Comparison of ENCODE assay signal across 9 cellular contexts in the genomic region with DNA sequence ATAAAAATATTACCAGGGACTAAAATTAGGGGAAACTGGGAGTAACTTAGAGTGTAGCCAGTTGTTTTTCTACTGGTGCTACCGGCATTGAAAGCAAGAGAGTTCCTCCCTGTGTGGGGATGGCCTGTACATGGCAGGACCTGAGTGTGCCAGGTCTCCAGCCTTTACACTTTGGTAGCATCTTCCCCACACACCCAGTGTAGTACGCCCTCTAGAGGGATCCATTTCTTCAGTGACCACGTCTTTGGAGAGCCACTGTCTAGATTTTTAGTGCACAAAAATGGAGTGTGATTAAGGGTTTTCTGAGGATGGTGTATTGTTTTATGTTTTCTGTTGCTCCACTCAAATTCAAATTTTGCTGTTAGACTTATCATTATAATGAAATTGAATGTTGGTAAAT.
DNase-seq lines count a peak whose midpoint lies in the region; ATAC-seq and TF ChIP-seq lines count a peak whose summit lies in the region.
"Had no signal": no experiment of that assay in that cellular context is flagged by ENCODE, and none has a peak within 500 bp of the region (broad histone marks: within the 10 kb centered on the region; RNA-seq: fewer than 3 reads in every experiment).

No MANE protein-coding gene starts in this region.

- H3K79me2 ChIP-seq in HCT116 (ENCODE audit: insufficient read depth, low read length): no peaks in the 10 kb centered on the region

- no TSS peak for BruUV-seq in HCT116 (replicated peaks; lab: Mats Ljungman, UMichigan)

- H3K4me2 ChIP-seq in HCT116 (ENCODE audit: low read length): no peak overlapping the region

- DNase-seq in Daoy (ENCODE audit: low read depth) (peak; percentile 40), HCT116 (ENCODE audit: low read depth, low spot score) (peak; percentile 31), SKM-1 treated with dmso at 0.1 percent for 144 hours (lab: John Stamatoyannopoulos, UW; ENCODE audit: unreplicated experiment) (peak; percentile 52), iPS-NIHi11 (ENCODE audit: low spot score) (peak; percentile 46), NCI-H774 (lab: John Stamatoyannopoulos, UW) (no peak)
- DNase-seq: NCI-H2227 treated with DMSO at 0.1 percent for 48 hours had no signal

- no peak overlapping the region for H3K27ac ChIP-seq in HCT116 (ENCODE audit: low read depth, low read length)

- H4K20me1 ChIP-seq in HCT116 (ENCODE audit: insufficient read depth): no peaks in the 10 kb centered on the region

- H3K36me3 ChIP-seq in HCT116 (ENCODE audit: control insufficient read depth in 1 of 2, insufficient read depth in 2 of 2, low read length in 2 of 2): no peaks in the 10 kb centered on the region

- no peaks in the 10 kb centered on the region for H3K27me3 ChIP-seq in HCT116 (ENCODE audit: insufficient read depth, low read length)

- ATAC-seq in HCT116 (peak; percentile 91), HG03196 (IDR thresholded peaks at IDR 0.05; ENCODE audit: unreplicated experiment) (no peak), HG03432 (IDR thresholded peaks at IDR 0.05; ENCODE audit: unreplicated experiment) (no peak), GM21825 (IDR thresholded peaks at IDR 0.05; ENCODE audit: unreplicated experiment) (no peak)

- H3K4me1 ChIP-seq in HCT116 (ENCODE audit: control insufficient read depth in 1 of 2, insufficient read depth in 2 of 2, low read length in 2 of 2): no peaks in the 10 kb centered on the region

- RAD21 ChIA-PET in HCT116 (lab: Charles Lee; ENCODE audit: low non-redundant PET in 1 of 2, low total read pairs in 2 of 2, uncharacterized antibody in 2 of 2, unreplicated experiment in 2 of 2): no interaction called here

- TF ChIP-seq CTCF in HCT116 (IDR thresholded peaks at IDR 0.05 in 2 of 3, conservative IDR thresholded peaks at IDR 0.05 in 1 of 3; ENCODE audit: borderline replicate concordance in 1 of 3, insufficient read depth in 1 of 3, low read depth in 2 of 3, low read length in 2 of 3): peak; percentile 39 to 60 (median 59); a peak in 5 of 6 replicates

- no peak for TF ChIP-seq POLR2A in HCT116 (IDR thresholded peaks at IDR 0.05; ENCODE audit: borderline replicate concordance, extremely low read depth, insufficient read depth, insufficient read length)

- intact Hi-C loops in HCT116 (cut with micrococcal nuclease): loop anchor here (2.0 kb wide), 1 partner anchor 922 kb away; no protein-coding TSS in a partner anchor

- H2AFZ ChIP-seq in HCT116 (ENCODE audit: low read depth, low read length, poor library complexity, severe bottlenecking): no peak overlapping the region

- no peaks in the 10 kb centered on the region for H3K9me2 ChIP-seq in HCT116 (ENCODE audit: insufficient read depth)

- no peak overlapping the region for H3K4me3 ChIP-seq in HCT116 (replicated peaks in 1 of 2; ENCODE audit: low read depth in 1 of 2, low read length in 2 of 2)

- peak; percentile 72 for TF ChIP-seq RAD21 in HCT116 (IDR thresholded peaks at IDR 0.05; ENCODE audit: low read depth)

- CTCF ChIA-PET in HCT116 (lab: Charles Lee): interaction anchor here (1.2 kb wide), 1 partner anchor 924 kb away, joined by 4 read pairs; no protein-coding TSS in a partner anchor

- POLR2A ChIA-PET in HCT116 (lab: Charles Lee): no interaction called here

- H3K9me3 ChIP-seq in HCT116 (ENCODE audit: control insufficient read depth in 1 of 2, insufficient read depth in 1 of 2, low read depth in 1 of 2, low read length in 2 of 2): no peaks in the 10 kb centered on the region

- no peak overlapping the region for H3K9ac ChIP-seq in HCT116 (ENCODE audit: low read length)

TF ChIP-seq in HCT116, 20 proteins besides CTCF, POLR2A, EP300 and RAD21:
- no peak for TF ChIP-seq ZNF274 (IDR thresholded peaks at IDR 0.05; ENCODE audit: low read depth, low read length)
- TF ChIP-seq TCF7L2 (IDR thresholded peaks at IDR 0.05; ENCODE audit: borderline replicate concordance, extremely low read depth, insufficient read depth, insufficient read length): no peak
- TF ChIP-seq, protein P1, sequence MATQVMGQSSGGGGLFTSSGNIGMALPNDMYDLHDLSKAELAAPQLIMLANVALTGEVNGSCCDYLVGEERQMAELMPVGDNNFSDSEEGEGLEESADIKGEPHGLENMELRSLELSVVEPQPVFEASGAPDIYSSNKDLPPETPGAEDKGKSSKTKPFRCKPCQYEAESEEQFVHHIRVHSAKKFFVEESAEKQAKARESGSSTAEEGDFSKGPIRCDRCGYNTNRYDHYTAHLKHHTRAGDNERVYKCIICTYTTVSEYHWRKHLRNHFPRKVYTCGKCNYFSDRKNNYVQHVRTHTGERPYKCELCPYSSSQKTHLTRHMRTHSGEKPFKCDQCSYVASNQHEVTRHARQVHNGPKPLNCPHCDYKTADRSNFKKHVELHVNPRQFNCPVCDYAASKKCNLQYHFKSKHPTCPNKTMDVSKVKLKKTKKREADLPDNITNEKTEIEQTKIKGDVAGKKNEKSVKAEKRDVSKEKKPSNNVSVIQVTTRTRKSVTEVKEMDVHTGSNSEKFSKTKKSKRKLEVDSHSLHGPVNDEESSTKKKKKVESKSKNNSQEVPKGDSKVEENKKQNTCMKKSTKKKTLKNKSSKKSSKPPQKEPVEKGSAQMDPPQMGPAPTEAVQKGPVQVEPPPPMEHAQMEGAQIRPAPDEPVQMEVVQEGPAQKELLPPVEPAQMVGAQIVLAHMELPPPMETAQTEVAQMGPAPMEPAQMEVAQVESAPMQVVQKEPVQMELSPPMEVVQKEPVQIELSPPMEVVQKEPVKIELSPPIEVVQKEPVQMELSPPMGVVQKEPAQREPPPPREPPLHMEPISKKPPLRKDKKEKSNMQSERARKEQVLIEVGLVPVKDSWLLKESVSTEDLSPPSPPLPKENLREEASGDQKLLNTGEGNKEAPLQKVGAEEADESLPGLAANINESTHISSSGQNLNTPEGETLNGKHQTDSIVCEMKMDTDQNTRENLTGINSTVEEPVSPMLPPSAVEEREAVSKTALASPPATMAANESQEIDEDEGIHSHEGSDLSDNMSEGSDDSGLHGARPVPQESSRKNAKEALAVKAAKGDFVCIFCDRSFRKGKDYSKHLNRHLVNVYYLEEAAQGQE (IDR thresholded peaks at IDR 0.05; ENCODE audit: low read depth): no peak
- TF ChIP-seq EZH2phosphoT487 (IDR thresholded peaks at IDR 0.05; ENCODE audit: borderline replicate concordance): no peak
- TF ChIP-seq SP1 (IDR thresholded peaks at IDR 0.05; ENCODE audit: low read depth): no peak
- TF ChIP-seq POLR2AphosphoS5 (IDR thresholded peaks at IDR 0.05; ENCODE audit: low read depth, low read length): no peak
- TF ChIP-seq, protein P2, sequence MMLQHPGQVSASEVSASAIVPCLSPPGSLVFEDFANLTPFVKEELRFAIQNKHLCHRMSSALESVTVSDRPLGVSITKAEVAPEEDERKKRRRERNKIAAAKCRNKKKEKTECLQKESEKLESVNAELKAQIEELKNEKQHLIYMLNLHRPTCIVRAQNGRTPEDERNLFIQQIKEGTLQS (IDR thresholded peaks at IDR 0.05): no peak
- TF ChIP-seq, protein P3, sequence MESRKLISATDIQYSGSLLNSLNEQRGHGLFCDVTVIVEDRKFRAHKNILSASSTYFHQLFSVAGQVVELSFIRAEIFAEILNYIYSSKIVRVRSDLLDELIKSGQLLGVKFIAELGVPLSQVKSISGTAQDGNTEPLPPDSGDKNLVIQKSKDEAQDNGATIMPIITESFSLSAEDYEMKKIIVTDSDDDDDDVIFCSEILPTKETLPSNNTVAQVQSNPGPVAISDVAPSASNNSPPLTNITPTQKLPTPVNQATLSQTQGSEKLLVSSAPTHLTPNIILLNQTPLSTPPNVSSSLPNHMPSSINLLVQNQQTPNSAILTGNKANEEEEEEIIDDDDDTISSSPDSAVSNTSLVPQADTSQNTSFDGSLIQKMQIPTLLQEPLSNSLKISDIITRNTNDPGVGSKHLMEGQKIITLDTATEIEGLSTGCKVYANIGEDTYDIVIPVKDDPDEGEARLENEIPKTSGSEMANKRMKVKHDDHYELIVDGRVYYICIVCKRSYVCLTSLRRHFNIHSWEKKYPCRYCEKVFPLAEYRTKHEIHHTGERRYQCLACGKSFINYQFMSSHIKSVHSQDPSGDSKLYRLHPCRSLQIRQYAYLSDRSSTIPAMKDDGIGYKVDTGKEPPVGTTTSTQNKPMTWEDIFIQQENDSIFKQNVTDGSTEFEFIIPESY (IDR thresholded peaks at IDR 0.05; ENCODE audit: extremely low read depth, insufficient replicate concordance, low read length): no peak
- TF ChIP-seq FOSL1 (IDR thresholded peaks at IDR 0.05; ENCODE audit: low read depth): no peak
- TF ChIP-seq SIN3A (IDR thresholded peaks at IDR 0.05; ENCODE audit: low read depth): no peak
- TF ChIP-seq, protein P4, sequence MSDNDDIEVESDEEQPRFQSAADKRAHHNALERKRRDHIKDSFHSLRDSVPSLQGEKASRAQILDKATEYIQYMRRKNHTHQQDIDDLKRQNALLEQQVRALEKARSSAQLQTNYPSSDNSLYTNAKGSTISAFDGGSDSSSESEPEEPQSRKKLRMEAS (IDR thresholded peaks at IDR 0.05): no peak
- TF ChIP-seq SRF (IDR thresholded peaks at IDR 0.05; ENCODE audit: low read depth): no peak
- TF ChIP-seq ELF1 (IDR thresholded peaks at IDR 0.05; ENCODE audit: borderline replicate concordance, low read depth): no peak
- TF ChIP-seq ZFX (IDR thresholded peaks at IDR 0.05): no peak
- no peak for TF ChIP-seq CEBPB (IDR thresholded peaks at IDR 0.05; ENCODE audit: low read depth)
- TF ChIP-seq CBX3 (IDR thresholded peaks at IDR 0.05; ENCODE audit: low read depth): no peak
- no peak for TF ChIP-seq EZH2 (IDR thresholded peaks at IDR 0.05)
- no peak for TF ChIP-seq YY1 (IDR thresholded peaks at IDR 0.05; ENCODE audit: extremely low read depth, insufficient replicate concordance, low read depth, low read length)
- no peak for TF ChIP-seq JUND (IDR thresholded peaks at IDR 0.05)
